In the genomic region with DNA sequence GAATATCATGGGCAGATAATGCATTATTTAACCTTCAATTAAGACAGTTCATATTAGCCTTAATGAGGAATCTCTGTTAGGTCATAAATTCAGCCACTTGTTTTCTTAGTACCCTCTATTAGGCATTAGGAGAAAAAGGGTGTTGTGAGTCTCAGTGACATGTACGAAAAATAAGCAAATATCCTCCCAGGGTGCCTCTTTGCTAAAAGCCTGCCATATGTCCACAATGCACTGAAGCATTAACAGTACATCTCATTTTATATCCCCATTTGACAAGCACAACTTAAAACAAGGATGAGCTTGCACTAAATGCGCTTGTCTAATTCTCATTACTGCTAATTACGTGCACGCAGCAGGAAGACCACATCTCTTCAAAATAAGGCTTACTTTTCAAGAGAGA, we compare ENCODE assay signal across 23 cellular contexts.
"Had no signal": no experiment of that assay in that cellular context is flagged by ENCODE, and none has a peak within 500 bp of the region (broad histone marks: within the 10 kb centered on the region; RNA-seq: fewer than 3 reads in every experiment).

No MANE protein-coding gene starts in this region.

- H3K9me3 ChIP-seq: colonic mucosa, esophagus squamous epithelium, gastrocnemius medialis, heart right ventricle, sigmoid colon, transverse colon had no signal

- H3K27me3 ChIP-seq: colonic mucosa, esophagus squamous epithelium, gastrocnemius medialis, heart right ventricle, sigmoid colon, transverse colon had no signal

- H3K4me3 Mint-ChIP-seq: activated CD4-positive, alpha-beta T cell treated with anti-CD3 and anti-CD28 coated beads, Interleukin-2, amount 10 ng/mL, durations not matched to agents 7 days and 5 days; activated naive CD4-positive, alpha-beta T cell treated with anti-CD3 and anti-CD28 coated beads for 36 hours; activated naive CD8-positive, alpha-beta T cell treated with anti-CD3 and anti-CD28 coated beads, Interleukin-2, amount 10 ng/mL, durations not matched to agents 7 days and 5 days; endodermal cell; natural killer cell; stimulated activated naive B cell treated with anti-CD40 and anti-IgM and Interleukin-4, amounts not matched to agents 10 μg/mL and 1 μg/mL and 100 μg/mL, for 72 hours had no signal

- H3K4me1 ChIP-seq: colonic mucosa, esophagus squamous epithelium, gastrocnemius medialis, heart right ventricle, sigmoid colon had no signal

- H3K4me3 ChIP-seq: colonic mucosa, dorsolateral prefrontal cortex, esophagus squamous epithelium, gastrocnemius medialis, heart right ventricle, sigmoid colon, smooth muscle cell, transverse colon had no signal

- H3K27ac Mint-ChIP-seq: activated CD4-positive, alpha-beta T cell treated with anti-CD3 and anti-CD28 coated beads, Interleukin-2, amount 10 ng/mL, durations not matched to agents 7 days and 5 days; activated naive CD4-positive, alpha-beta T cell treated with anti-CD3 and anti-CD28 coated beads for 36 hours; activated naive CD8-positive, alpha-beta T cell treated with anti-CD3 and anti-CD28 coated beads, Interleukin-2, amount 10 ng/mL, durations not matched to agents 7 days and 5 days; activated T-helper 2 cell treated with anti-CD3 and anti-CD28 coated beads, Interferon-gamma antibody, Interleukin-2, Interleukin-4, amounts not matched to agents 10 μg/mL and 5 μg/mL and 100 μg/mL, durations not matched to agents 14 hours and 24 hours and 36 hours; endodermal cell; natural killer cell; stimulated activated naive B cell treated with anti-CD40 and anti-IgM and Interleukin-4, amounts not matched to agents 10 μg/mL and 1 μg/mL and 100 μg/mL, for 72 hours had no signal

- DNase-seq: activated CD4-positive, alpha-beta T cell treated with anti-CD3 and anti-CD28 coated beads, Interleukin-2, amount 10 ng/mL, durations not matched to agents 7 days and 5 days; activated naive CD4-positive, alpha-beta T cell treated with anti-CD3 and anti-CD28 coated beads for 36 hours; activated naive CD8-positive, alpha-beta T cell treated with anti-CD3 and anti-CD28 coated beads, Interleukin-2, amount 10 ng/mL, durations not matched to agents 7 days and 5 days; activated T-cell treated with anti-CD3 and anti-CD28 coated beads, Interleukin-2, amount 50 U/mL, for 1 hour; amniotic stem cell; colonic mucosa; dorsolateral prefrontal cortex; endodermal cell; esophagus squamous epithelium; gastrocnemius medialis; heart right ventricle; islet precursor cell; left cardiac atrium; midbrain; natural killer cell; sigmoid colon; stimulated activated CD4-positive, alpha-beta T cell treated with anti-CD3 and anti-CD28 coated beads, Interleukin-15, amount 100 ng/mL, for 24 hours; stimulated activated CD8-positive, alpha-beta memory T cell treated with anti-CD3 and anti-CD28 coated beads, Interleukin-4, amount 100 ng/mL, for 48 hours; stimulated activated naive B cell treated with anti-CD40 and anti-IgM and Interleukin-4, amounts not matched to agents 10 μg/mL and 1 μg/mL and 100 μg/mL, for 72 hours; transverse colon had no signal

- H3K36me3 Mint-ChIP-seq: activated naive CD8-positive, alpha-beta T cell treated with anti-CD3 and anti-CD28 coated beads, Interleukin-2, amount 10 ng/mL, durations not matched to agents 7 days and 5 days; natural killer cell; stimulated activated naive B cell treated with anti-CD40 and anti-IgM and Interleukin-4, amounts not matched to agents 10 μg/mL and 1 μg/mL and 100 μg/mL, for 72 hours had no signal

- ATAC-seq: activated CD4-positive, CD25-positive, alpha-beta regulatory T cell treated with anti-CD3 and anti-CD28 coated beads, Interleukin-2, amount 50 U/mL, for 24 hours; gastrocnemius medialis; heart right ventricle; left cardiac atrium; natural killer cell; stimulated activated naive B cell treated with anti-CD40 and anti-IgM and Interleukin-4, amounts not matched to agents 10 μg/mL and 1 μg/mL and 100 μg/mL, for 72 hours had no signal

- H3K9me3 Mint-ChIP-seq: activated CD4-positive, alpha-beta T cell treated with anti-CD3 and anti-CD28 coated beads, Interleukin-2, amount 10 ng/mL, durations not matched to agents 7 days and 5 days; activated naive CD4-positive, alpha-beta T cell treated with anti-CD3 and anti-CD28 coated beads for 36 hours; activated naive CD8-positive, alpha-beta T cell treated with anti-CD3 and anti-CD28 coated beads, Interleukin-2, amount 10 ng/mL, durations not matched to agents 7 days and 5 days; activated T-helper 2 cell treated with anti-CD3 and anti-CD28 coated beads, Interferon-gamma antibody, Interleukin-2, Interleukin-4, amounts not matched to agents 10 μg/mL and 5 μg/mL and 100 μg/mL, durations not matched to agents 14 hours and 24 hours and 36 hours; endodermal cell had no signal

- H3K27ac ChIP-seq: colonic mucosa, dorsolateral prefrontal cortex, esophagus squamous epithelium, gastrocnemius medialis, heart right ventricle, sigmoid colon, transverse colon had no signal

- H3K4me1 Mint-ChIP-seq: activated CD4-positive, alpha-beta T cell treated with anti-CD3 and anti-CD28 coated beads, Interleukin-2, amount 10 ng/mL, durations not matched to agents 7 days and 5 days; activated naive CD8-positive, alpha-beta T cell treated with anti-CD3 and anti-CD28 coated beads, Interleukin-2, amount 10 ng/mL, durations not matched to agents 7 days and 5 days; endodermal cell; natural killer cell; stimulated activated naive B cell treated with anti-CD40 and anti-IgM and Interleukin-4, amounts not matched to agents 10 μg/mL and 1 μg/mL and 100 μg/mL, for 72 hours had no signal

- H3K27me3 Mint-ChIP-seq: activated CD4-positive, alpha-beta T cell treated with anti-CD3 and anti-CD28 coated beads, Interleukin-2, amount 10 ng/mL, durations not matched to agents 7 days and 5 days; activated naive CD8-positive, alpha-beta T cell treated with anti-CD3 and anti-CD28 coated beads, Interleukin-2, amount 10 ng/mL, durations not matched to agents 7 days and 5 days had no signal

- H3K36me3 ChIP-seq: colonic mucosa, esophagus squamous epithelium, gastrocnemius medialis, heart right ventricle, sigmoid colon, transverse colon had no signal
